In genomic region chr11:94151903-94152677, GRCh38 we compare ENCODE assay signal across 8 cellular contexts. TPM values are rescaled to one million over a fixed set of nuclear protein-coding genes. Genes with fewer than 3 reads are reported as not detected.
DNase-seq lines count a peak whose midpoint lies in the region; ATAC-seq and TF ChIP-seq lines count a peak whose summit lies in the region.

No MANE protein-coding gene starts in this region.

- H3K36me3 ChIP-seq in neural progenitor cell = peaks cover 6% of the 10 kb centered on the region

- H3K27me3 Mint-ChIP-seq in neural progenitor cell (ENCODE audit: insufficient read depth, low read depth) = no peaks in the 10 kb centered on the region

- TF ChIP-seq CTCF in epithelial cell of esophagus (IDR thresholded peaks at IDR 0.05; ENCODE audit: insufficient read depth, low read depth, low read length, missing control alignments) (no peak), neural progenitor cell (IDR thresholded peaks at IDR 0.05) (no peak), GM20000 (IDR thresholded peaks at IDR 0.05; ENCODE audit: extremely low read depth, missing control alignments) (no peak)

- H3K9me3 ChIP-seq in neural progenitor cell (ENCODE audit: low read depth) = no peaks in the 10 kb centered on the region

- peaks cover 6% of the 10 kb centered on the region for H3K9me3 Mint-ChIP-seq in neural progenitor cell

- H3F3A ChIP-seq in neural progenitor cell (ENCODE audit: low read depth) = no peaks in the 10 kb centered on the region

- ATAC-seq in GM21825 (IDR thresholded peaks at IDR 0.05; ENCODE audit: unreplicated experiment) = peak; percentile 68

- peaks cover 44% of the 10 kb centered on the region for H3K4me1 Mint-ChIP-seq in neural progenitor cell

- peaks cover 21% of the 10 kb centered on the region for H3K36me3 Mint-ChIP-seq in neural progenitor cell

- H3K4me2 ChIP-seq in neural progenitor cell = no peak overlapping the region

- no peak overlapping the region for H3K9ac ChIP-seq in neural progenitor cell

- no peak overlapping the region for H3K4me3 ChIP-seq in epithelial cell of esophagus (ENCODE audit: low read length)
- H3K4me3 ChIP-seq in neural progenitor cell = no peak overlapping the region

- peaks cover 11% of the 10 kb centered on the region for H3K4me1 ChIP-seq in neural progenitor cell

- H3K4me3 Mint-ChIP-seq in neural progenitor cell = no peak overlapping the region

- H3K79me2 ChIP-seq in neural progenitor cell (ENCODE audit: low read depth) = peaks cover 100% of the 10 kb centered on the region

- H3K27ac ChIP-seq in neural progenitor cell = no peak overlapping the region

- no peak overlapping the region for H2AFZ ChIP-seq in neural progenitor cell (replicated peaks)

- H3K27me3 ChIP-seq in neural progenitor cell = no peaks in the 10 kb centered on the region

- H3K27ac Mint-ChIP-seq in neural progenitor cell = peak overlapping the region; percentile 0

- H4K20me1 ChIP-seq in neural progenitor cell (ENCODE audit: low read depth) = peaks cover 54% of the 10 kb centered on the region

- DNase-seq in Caki2 (ENCODE audit: low read depth) = peak; percentile 75
- DNase-seq in NCI-H69 (lab: John Stamatoyannopoulos, UW) = peak; percentile 60
- peak; percentile 95 for DNase-seq in epithelial cell of esophagus (ENCODE audit: low read depth)
- no peak for DNase-seq in neural progenitor cell (ENCODE audit: low spot score)
- DNase-seq in GOT3 (lab: John Stamatoyannopoulos, UW) = no peak
- DNase-seq in cerebellar cortex (ENCODE audit: low spot score) = no peak
- DNase-seq in GM20000 (ENCODE audit: low spot score) = no peak

- in situ Hi-C loops in Caki2 (cut with HindIII; ENCODE audit: low pct_unique_long_range_greater_than_20kb, low sequenced_read_pairs) = no loop called here

RNA-seq across cellular contexts. Expression of gene PANX1, which starts 23.4 kb away (rescaled TPM):
- total RNA-seq in Caki2 (2014; rRNA removed; shearing (Covaris generic); ENCODE audit: low replicate concordance) = 18.0 and 32.6 TPM in 2 replicates
- total RNA-seq in neural progenitor cell (ENCODE audit: low replicate concordance) = 26.1 and 26.4 TPM in 2 replicates

Comparison
In these comparisons a context has a peak if more than half of its experiments do, and no peak if none do; other contexts are left out.
1. DNase-seq: peak in Caki2 (single experiment), NCI-H69 (single experiment) and epithelial cell of esophagus (single experiment); none in neural progenitor cell (single experiment), GOT3 (single experiment), cerebellar cortex (single experiment) and GM20000 (single experiment).